17 cellular contexts compared by ENCODE assay signal in genomic region chr18:8107426-8107825, GRCh38.
"Had no signal": no experiment of that assay in that cellular context is flagged by ENCODE, and none has a peak within 500 bp of the region (broad histone marks: within the 10 kb centered on the region; RNA-seq: fewer than 3 reads in every experiment).

No MANE protein-coding gene starts in this region.

- H3K4me1 ChIP-seq: ascending aorta, esophagus squamous epithelium had no signal

- H3K27ac ChIP-seq: ascending aorta, esophagus squamous epithelium, heart right ventricle, ovary, thoracic aorta had no signal

- H3K36me3 ChIP-seq: esophagus squamous epithelium, ovary, thoracic aorta had no signal

- H3K27me3 ChIP-seq: ascending aorta, esophagus squamous epithelium, heart right ventricle, ovary had no signal

- H3K9me3 ChIP-seq: ovary, thoracic aorta had no signal

- H3K4me3 ChIP-seq: ascending aorta, esophagus squamous epithelium, heart right ventricle, ovary, thoracic aorta had no signal

- DNase-seq: activated CD4-positive, alpha-beta memory T cell treated with anti-CD3 and anti-CD28 coated beads for 36 hours; activated effector memory CD4-positive, alpha-beta T cell treated with anti-CD3 and anti-CD28 coated beads, Interleukin-2, amount 50 U/mL, for 16 hours; activated naive CD8-positive, alpha-beta T cell treated with anti-CD3 and anti-CD28 coated beads for 36 hours; activated T-cell treated with anti-CD3 and anti-CD28 coated beads, Interleukin-2, amount 50 U/mL, for 4 hours; cerebellar nuclear complex; esophagus squamous epithelium; foreskin melanocyte; heart right ventricle; kidney; ovary; stimulated activated CD4-positive, alpha-beta T cell treated with anti-CD3 and anti-CD28 coated beads, Interleukin-15, amount 100 ng/mL, for 24 hours; stimulated activated CD4-positive, alpha-beta T cell treated with anti-CD3 and anti-CD28 coated beads, Interleukin-4, amount 100 ng/mL, for 4 hours; stimulated activated naive CD8-positive, alpha-beta T cell treated with anti-CD3 and anti-CD28 coated beads, Interleukin-15, amount 100 ng/mL, for 72 hours; T-cell; T1000 had no signal
